In genomic region chr3:8769088-8769822, GRCh38 we compare ENCODE assay signal across 8 cellular contexts. TPM values are rescaled to one million over a fixed set of nuclear protein-coding genes. Genes with fewer than 3 reads are reported as not detected.
A peak's percentile ranks its signal among the peaks of the same experiment; 100 is the strongest.
DNase-seq lines count a peak whose midpoint lies in the region; ATAC-seq and TF ChIP-seq lines count a peak whose summit lies in the region.

Gene OXTR (minus strand): TSS chr3:8769613. CDS start chr3:8768187, 1,426 bp downstream.

- no peaks in the 10 kb centered on the region for H3K36me3 ChIP-seq in CD8-positive, alpha-beta memory T cell (ENCODE audit: insufficient read depth, low read length)
- no peaks in the 10 kb centered on the region for H3K36me3 ChIP-seq in thyroid gland

- H3K27me3 ChIP-seq in CD8-positive, alpha-beta memory T cell (ENCODE audit: insufficient read depth, low read length, poor library complexity, severe bottlenecking): peaks cover 8% of the 10 kb centered on the region
- peaks cover 33% of the 10 kb centered on the region for H3K27me3 ChIP-seq in foreskin keratinocyte
- H3K27me3 ChIP-seq in thyroid gland: peaks cover 14% of the 10 kb centered on the region

- no peak for TF ChIP-seq POLR2A in thyroid gland (IDR thresholded peaks at IDR 0.05)

- POLR2A ChIA-PET in CD8-positive, alpha-beta memory T cell (lab: Charles Lee): no interaction called here

- ATAC-seq in HG03342 (IDR thresholded peaks at IDR 0.05; ENCODE audit: unreplicated experiment) (peak; percentile 70), foreskin keratinocyte (peak; percentile 86)

- intact Hi-C loops in thyroid gland (cut with DNase I): no loop called here

- H3K4me1 Mint-ChIP-seq in CD8-positive, alpha-beta memory T cell: peaks cover 11 to 19% (median 15%) of the 10 kb centered on the region in 3 donors

- peak within 1 kb of the TSS in 3 of 7 donors; percentile 34 to 52 (median 48) for H3K4me3 Mint-ChIP-seq in CD8-positive, alpha-beta memory T cell

- H3K27me3 Mint-ChIP-seq in CD8-positive, alpha-beta memory T cell: peaks cover 29 to 35% of the 10 kb centered on the region in 2 donors

- H3K4me1 ChIP-seq in CD8-positive, alpha-beta memory T cell (ENCODE audit: insufficient read depth, low read length): peaks cover 8% of the 10 kb centered on the region
- no peaks in the 10 kb centered on the region for H3K4me1 ChIP-seq in foreskin keratinocyte
- peaks cover 5 to 23% of the 10 kb centered on the region in 2 donors for H3K4me1 ChIP-seq in thyroid gland

- TF ChIP-seq CTCF in foreskin keratinocyte (conservative IDR thresholded peaks at IDR 0.05) (peak; percentile 99), thyroid gland (IDR thresholded peaks at IDR 0.05) (peak; percentile 46 to 98 (median 84))

- H3K4me3 ChIP-seq in CD8-positive, alpha-beta memory T cell (ENCODE audit: low read length): no peak within 1 kb of the TSS
- no peak within 1 kb of the TSS for H3K4me3 ChIP-seq in thyroid gland (replicated peaks in 1 of 3)

- H3K36me3 Mint-ChIP-seq in CD8-positive, alpha-beta memory T cell: no peaks in the 10 kb centered on the region

- H3K9me3 ChIP-seq in CD8-positive, alpha-beta memory T cell (ENCODE audit: low read length): no peaks in the 10 kb centered on the region
- H3K9me3 ChIP-seq in thyroid gland: no peaks in the 10 kb centered on the region

- CTCF ChIA-PET in CD8-positive, alpha-beta memory T cell (lab: Charles Lee): interaction anchor here (0.8 to 1.5 kb wide), 8 partner anchors 9 to 324 kb away, joined by 3 to 7 read pairs (median 4); no protein-coding TSS in a partner anchor

- DNase-seq in CD8-positive, alpha-beta memory T cell: peak in 3 of 5 donors; percentile 7 to 41 (median 16)
- DNase-seq in GM19238 (ENCODE audit: insufficient read length, low spot score) (peak; percentile 82), NOMO-1 treated with DMSO at 0.1 percent for 48 hours (lab: John Stamatoyannopoulos, UW; ENCODE audit: unreplicated experiment) (peak; percentile 15), foreskin keratinocyte (peak in 1 of 2 donors; percentile 52), non-pigmented ciliary epithelial cell (ENCODE audit: low read depth) (peak; percentile 61), thyroid gland (peak; percentile 29 to 36)
- peak; percentile 7 to 13 for DNase-seq in activated T-helper 1 cell treated with anti-CD3 and anti-CD28 coated beads, Interleukin-2, amount 50 U/mL, for 16 hours (ENCODE audit: low read depth in 1 of 2, low spot score in 1 of 2)

- H3K9me3 Mint-ChIP-seq in CD8-positive, alpha-beta memory T cell: no peaks in the 10 kb centered on the region

- WGBS in thyroid gland, 2 donors: 10 to 11% methylated on average over 20 to 37 of the region's 53 CpGs

- peak within 1 kb of the TSS in 1 of 8 donors; percentile 19 for H3K27ac Mint-ChIP-seq in CD8-positive, alpha-beta memory T cell

- H3K27ac ChIP-seq in CD8-positive, alpha-beta memory T cell (ENCODE audit: low read depth, low read length): no peak within 1 kb of the TSS
- H3K27ac ChIP-seq in foreskin keratinocyte (no peak within 1 kb of the TSS), thyroid gland (no peak within 1 kb of the TSS)

RNA-seq across cellular contexts. Expression of gene OXTR, which starts in this region (rescaled TPM):
- 1 to 10 TPM in 1 of 2 experiments, under 1 TPM in 1; 0.50 to 1.4 TPM for total RNA-seq in CD8-positive, alpha-beta memory T cell
- polyA plus RNA-seq in CD8-positive, alpha-beta memory T cell: 0.05 TPM
- total RNA-seq in foreskin keratinocyte (0.63 and 0.95 TPM in 2 replicates), thyroid gland (under 1 TPM; 0.13 to 0.56 (median 0.39) TPM)
- 0.30 and 0.43 TPM in 2 replicates for polyA plus RNA-seq in foreskin keratinocyte

Comparison
In these comparisons a context has a peak if more than half of its experiments do, and no peak if none do; other contexts are left out.
1. Peak in ATAC-seq in foreskin keratinocyte; RNA of the gene not detected or under 1 TPM.
2. Peak in DNase-seq in thyroid gland; RNA of the gene not detected or under 1 TPM.